ENCODE assay signal across 1 cellular context in genomic region chr10:43385412-43386004, GRCh38.
TF ChIP-seq lines count a peak whose summit lies in the region.

No MANE protein-coding gene starts in this region.

TF ChIP-seq in GM23338, 12 proteins besides CTCF, POLR2A, EP300 and RAD21 (continued from another document):
- TF ChIP-seq REST (IDR thresholded peaks at IDR 0.05; ENCODE audit: unreplicated experiment) (no peak), ZNF114 (CRISPR knock-in tag; IDR thresholded peaks at IDR 0.05) (no peak), POLR2AphosphoS5 (IDR thresholded peaks at IDR 0.05; ENCODE audit: low read depth) (no peak)
